ENCODE assay signal across 18 cellular contexts in the genomic region with DNA sequence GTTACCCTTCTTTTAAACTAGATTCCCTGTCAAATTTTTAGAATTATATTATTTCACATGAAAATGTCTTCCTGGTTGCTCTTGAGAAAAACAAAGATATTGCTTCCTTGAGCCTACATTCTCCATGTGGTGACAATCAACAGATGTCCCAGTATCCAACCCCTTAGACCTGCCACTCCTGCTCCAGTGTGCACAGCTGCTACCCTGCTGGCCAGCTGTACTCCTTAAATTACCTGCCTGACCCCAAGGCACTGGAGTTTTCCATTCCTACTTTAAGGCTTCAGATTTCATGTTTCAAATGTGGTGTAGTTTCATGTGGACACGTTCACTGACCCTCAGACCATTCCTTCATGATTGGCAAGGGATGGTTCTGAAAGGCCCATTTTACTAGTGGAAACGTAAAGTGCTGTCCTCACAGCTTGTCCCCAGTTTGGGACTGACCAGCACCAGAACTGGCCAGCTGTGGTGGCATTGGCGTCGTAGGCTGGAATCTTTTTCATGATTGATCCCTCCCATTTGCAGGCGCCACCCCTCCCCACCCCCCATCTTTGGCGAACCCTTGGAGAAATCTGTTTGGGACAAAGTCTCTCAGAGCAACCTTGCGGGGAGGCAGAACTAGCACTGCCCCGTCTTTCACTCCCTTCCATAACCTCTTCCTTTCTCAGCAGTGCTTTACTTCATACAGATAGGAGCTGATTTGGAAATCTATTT.
DNase-seq lines count a peak whose midpoint lies in the region; ATAC-seq, FAIRE-seq and TF ChIP-seq lines count a peak whose summit lies in the region.
"Had no signal": no experiment of that assay in that cellular context is flagged by ENCODE, and none has a peak within 500 bp of the region (broad histone marks: within the 10 kb centered on the region; RNA-seq: fewer than 3 reads in every experiment).

No MANE protein-coding gene starts in this region.

- H3K4ac ChIP-seq in H9 (ENCODE audit: low read depth, low read length) (no peak overlapping the region), mesenchymal stem cell (ENCODE audit: low read depth in 1 of 2, low read length in 2 of 2) (no peak overlapping the region)

- CTCF ChIA-PET in A549 (lab: Yijun Ruan, JAX): interaction anchor here (1.2 to 3.7 kb wide), 3 partner anchors 66 to 95 kb away, joined by 3 to 17 read pairs (median 4); no protein-coding TSS in a partner anchor

- no peak overlapping the region for H2BK20ac ChIP-seq in H9 (ENCODE audit: low read depth, low read length, poor library complexity, severe bottlenecking)

- no peak overlapping the region for H4K91ac ChIP-seq in H9 (ENCODE audit: insufficient read length, low read depth, low read length)
- H4K91ac ChIP-seq in mesenchymal stem cell (ENCODE audit: low read length): peak overlapping the region; percentile 46

- H2AFZ ChIP-seq in H9 (ENCODE audit: low read length): no peak overlapping the region
- H2AFZ ChIP-seq in mesenchymal stem cell (ENCODE audit: low read depth, low read length): no peak overlapping the region

- H4K5ac ChIP-seq in H9 (ENCODE audit: insufficient read length, low read depth, low read length): no peak overlapping the region

- no peak overlapping the region for H2BK12ac ChIP-seq in H9 (ENCODE audit: insufficient read length, low read depth, low read length)
- H2BK12ac ChIP-seq in mesenchymal stem cell (ENCODE audit: low read length in 2 of 2): no peak overlapping the region

- H3K36me3 ChIP-seq in RWPE2 (ENCODE audit: low read depth) (peaks cover 48% of the 10 kb centered on the region), mesenchymal stem cell (ENCODE audit: control insufficient read depth in 1 of 2, insufficient read depth in 2 of 2, low read depth in 1 of 2, low read length in 2 of 2) (peaks cover 13 to 66% of the 10 kb centered on the region in 2 experiments), esophagus squamous epithelium (peaks cover 0 to 59% (median 3%) of the 10 kb centered on the region in 3 donors)
- H3K36me3 ChIP-seq: colonic mucosa had no signal

- TF ChIP-seq CTCF in A549 (IDR thresholded peaks at IDR 0.05): no peak
- TF ChIP-seq CTCF in H9 (conservative IDR thresholded peaks at IDR 0.05): no peak
- no peak for TF ChIP-seq CTCF in RWPE2 (IDR thresholded peaks at IDR 0.05; ENCODE audit: poor library complexity, severe bottlenecking)
- no peak for TF ChIP-seq CTCF in esophagus squamous epithelium (IDR thresholded peaks at IDR 0.05)

- H3K56ac ChIP-seq in H9 (ENCODE audit: insufficient read length, low read depth, low read length): no peak overlapping the region

- H2BK15ac ChIP-seq in H9 (ENCODE audit: low read depth, low read length): no peak overlapping the region
- no peak overlapping the region for H2BK15ac ChIP-seq in mesenchymal stem cell (ENCODE audit: low read depth, poor library complexity, severe bottlenecking)

- H3K4me3 Mint-ChIP-seq in H9: no peak overlapping the region
- H3K4me3 Mint-ChIP-seq: activated CD8-positive, alpha-beta memory T cell treated with anti-CD3 and anti-CD28 coated beads, Interleukin-2, amount 10 ng/mL, durations not matched to agents 7 days and 5 days; memory B cell; T-helper 17 cell had no signal

- H3K27me3 ChIP-seq in H9 (ENCODE audit: insufficient read depth, low read length) (no peaks in the 10 kb centered on the region; the same call in 1 of the 2 replicates), RWPE2 (ENCODE audit: insufficient read depth, poor library complexity, severe bottlenecking) (no peaks in the 10 kb centered on the region), mesenchymal stem cell (ENCODE audit: control insufficient read depth in 1 of 2, insufficient read depth in 1 of 2, low read length in 2 of 2) (no peaks in the 10 kb centered on the region), esophagus squamous epithelium (no peaks in the 10 kb centered on the region)
- H3K27me3 ChIP-seq: colonic mucosa had no signal

- H3K9me3 ChIP-seq in A549 (no peaks in the 10 kb centered on the region), H9 (ENCODE audit: control insufficient read depth, low read depth, low read length) (no peaks in the 10 kb centered on the region), RWPE2 (ENCODE audit: severe bottlenecking) (no peaks in the 10 kb centered on the region), mesenchymal stem cell (ENCODE audit: control insufficient read depth, low read length) (no peaks in the 10 kb centered on the region), esophagus squamous epithelium (no peaks in the 10 kb centered on the region)
- H3K9me3 ChIP-seq: colonic mucosa, thoracic aorta had no signal

- H3K27ac ChIP-seq in A549 (peak overlapping the region; percentile 85 to 93), H9 (ENCODE audit: insufficient read length, low read depth, low read length) (no peak overlapping the region), RWPE2 (ENCODE audit: poor library complexity, severe bottlenecking) (peak overlapping the region; percentile 78), mesenchymal stem cell (ENCODE audit: low read length, poor library complexity, severe bottlenecking) (no peak overlapping the region), esophagus squamous epithelium (no peak overlapping the region)
- H3K27ac ChIP-seq: colonic mucosa had no signal

- TF ChIP-seq RAD21 in A549 (conservative IDR thresholded peaks at IDR 0.05 in 1 of 2, IDR thresholded peaks at IDR 0.05 in 1 of 2): no peak

- H3K79me2 ChIP-seq in H9 (ENCODE audit: insufficient read depth, low read length): peaks cover 4% of the 10 kb centered on the region; the same call in 1 of the 2 replicates

- ATAC-seq in A549 (0 out of 6 replicates have a peak, but pooled peaks of 1 of the 2 experiments have one; percentile 5), RWPE2 (ENCODE audit: low read depth) (no peak), Right ventricle myocardium superior (ENCODE audit: poor library complexity) (no peak)
- no peak for ATAC-seq in activated CD4-positive, CD25-positive, alpha-beta regulatory T cell treated with anti-CD3 and anti-CD28 coated beads, Interleukin-2, amount 50 U/mL, for 24 hours
- ATAC-seq: activated CD8-positive, alpha-beta memory T cell treated with anti-CD3 and anti-CD28 coated beads, Interleukin-2, amount 10 ng/mL, durations not matched to agents 7 days and 5 days; T-helper 17 cell had no signal

- no peak for FAIRE-seq in A549 (lab: Jason Lieb, UNC)

- no peak for DNase-seq in A549 (ENCODE audit: low read depth in 1 of 2, low spot score in 1 of 2)
- no peak for DNase-seq in H9
- no peak for DNase-seq in RWPE2 (ENCODE audit: low spot score)
- no peak for DNase-seq in mesenchymal stem cell
- no peak for DNase-seq in esophagus squamous epithelium (lab: John Stamatoyannopoulos, UW)
- DNase-seq in kidney glomerular epithelial cell (lab: John Stamatoyannopoulos, UW): no peak
- no peak for DNase-seq in Right ventricle myocardium superior
- DNase-seq: activated CD4-positive, alpha-beta T cell treated with anti-CD3 and anti-CD28 coated beads for 1 hour; activated CD8-positive, alpha-beta memory T cell treated with anti-CD3 and anti-CD28 coated beads, Interleukin-2, amount 10 ng/mL, durations not matched to agents 7 days and 5 days; aorta; colonic mucosa; nucleus accumbens; stimulated activated CD4-positive, alpha-beta T cell treated with anti-CD3 and anti-CD28 coated beads, Interleukin-4, amount 100 ng/mL, for 24 hours; stimulated activated CD8-positive, alpha-beta memory T cell treated with anti-CD3 and anti-CD28 coated beads, Interleukin-4, amount 100 ng/mL, for 48 hours; T-helper 17 cell had no signal

- no peak for TF ChIP-seq EP300 in A549 (IDR thresholded peaks at IDR 0.05)

- no peak overlapping the region for H3K4me3 ChIP-seq in A549
- no peak overlapping the region for H3K4me3 ChIP-seq in RWPE2 (ENCODE audit: severe bottlenecking)
- no peak overlapping the region for H3K4me3 ChIP-seq in mesenchymal stem cell (ENCODE audit: insufficient read depth in 1 of 2, low read depth in 1 of 2, low read length in 2 of 2)
- no peak overlapping the region for H3K4me3 ChIP-seq in esophagus squamous epithelium
- H3K4me3 ChIP-seq: colonic mucosa, thoracic aorta had no signal

- H2BK5ac ChIP-seq in H9 (ENCODE audit: insufficient read length, low read length): no peak overlapping the region
- no peak overlapping the region for H2BK5ac ChIP-seq in mesenchymal stem cell (ENCODE audit: low read depth, low read length, poor library complexity, severe bottlenecking)

- H3K36me3 Mint-ChIP-seq in H9 (ENCODE audit: insufficient read depth in 1 of 3, low read depth in 3 of 3): peaks cover 35 to 52% (median 48%) of the 10 kb centered on the region in 3 experiments; a peak in 6 of 7 replicates
- H3K36me3 Mint-ChIP-seq: activated CD8-positive, alpha-beta memory T cell treated with anti-CD3 and anti-CD28 coated beads, Interleukin-2, amount 10 ng/mL, durations not matched to agents 7 days and 5 days; memory B cell had no signal

- no peaks in the 10 kb centered on the region for H3K23me2 ChIP-seq in H9 (ENCODE audit: insufficient read length, low read depth, low read length, poor library complexity, severe bottlenecking)

- H3K27me3 Mint-ChIP-seq in H9 (ENCODE audit: low read depth): peaks cover 7% of the 10 kb centered on the region

- no peaks in the 10 kb centered on the region for H4K20me1 ChIP-seq in H9 (ENCODE audit: control insufficient read depth, insufficient read depth, insufficient read length)

- intact Hi-C loops in esophagus squamous epithelium (cut with DNase I): no loop called here
- intact Hi-C loops in Right ventricle myocardium superior (cut with DNase I): no loop called here

- H3T11ph ChIP-seq in H9 (ENCODE audit: low read length): no peak overlapping the region

- H3K79me1 ChIP-seq in H9 (ENCODE audit: insufficient read depth, low read depth, low read length, poor library complexity, severe bottlenecking) (no peaks in the 10 kb centered on the region), mesenchymal stem cell (replicated peaks; ENCODE audit: low read length, poor library complexity, severe bottlenecking) (peaks cover 7% of the 10 kb centered on the region)

- no peak overlapping the region for H3K9ac ChIP-seq in H9 (ENCODE audit: extremely low read depth, insufficient read length, low read length)
- H3K9ac ChIP-seq in mesenchymal stem cell (ENCODE audit: low read length): no peak overlapping the region

- WGBS in A549 (ENCODE audit: missing lambda C conversion rate): 90% methylated on average over 8 of the region's 8 CpGs
- no CpG with 5 or more reads among the region's 8 CpGs for WGBS in H9 (ENCODE audit: extremely low coverage, insufficient read length, low lambda C conversion rate)
- WGBS in mesenchymal stem cell: 94% methylated on average over 8 of the region's 8 CpGs
- WGBS in esophagus squamous epithelium, 2 donors: 87 to 88% methylated on average over 8 of the region's 8 CpGs

- peak overlapping the region in 2 of 3 experiments; percentile 7 to 57; a peak in 3 of 7 replicates for H3K27ac Mint-ChIP-seq in H9
- H3K27ac Mint-ChIP-seq: activated CD8-positive, alpha-beta memory T cell treated with anti-CD3 and anti-CD28 coated beads, Interleukin-2, amount 10 ng/mL, durations not matched to agents 7 days and 5 days; memory B cell; T-helper 17 cell had no signal

- H3K18ac ChIP-seq in H9 (ENCODE audit: insufficient read length, low read depth, low read length) (no peak overlapping the region), mesenchymal stem cell (ENCODE audit: low read depth in 1 of 2, low read length in 2 of 2) (no peak overlapping the region)

- POLR2A ChIA-PET in A549 (lab: Yijun Ruan, JAX): no interaction called here

- H3K9me3 Mint-ChIP-seq in H9: no peaks in the 10 kb centered on the region
- H3K9me3 Mint-ChIP-seq: memory B cell had no signal

- H3K14ac ChIP-seq in H9 (ENCODE audit: insufficient read depth, low read length) (no peak overlapping the region), mesenchymal stem cell (ENCODE audit: low read length in 2 of 2) (no peak overlapping the region)

- no peak overlapping the region for H2AK5ac ChIP-seq in H9 (ENCODE audit: insufficient read length, low read length)
- H2AK5ac ChIP-seq in mesenchymal stem cell (ENCODE audit: low read length, severe bottlenecking): peak overlapping the region; percentile 9

- H3K4me1 ChIP-seq in A549: peaks cover 78% of the 10 kb centered on the region
- H3K4me1 ChIP-seq in H9 (ENCODE audit: insufficient read depth, low read length): peaks cover 24% of the 10 kb centered on the region; the same call in 1 of the 2 replicates
- peaks cover 34% of the 10 kb centered on the region for H3K4me1 ChIP-seq in RWPE2 (ENCODE audit: insufficient read depth, poor library complexity, severe bottlenecking)
- H3K4me1 ChIP-seq in mesenchymal stem cell (ENCODE audit: control insufficient read depth, insufficient read depth, low read depth, low read length): peaks cover 28% of the 10 kb centered on the region
- peaks cover 0 to 41% (median 11%) of the 10 kb centered on the region in 3 donors for H3K4me1 ChIP-seq in esophagus squamous epithelium
- H3K4me1 ChIP-seq: colonic mucosa had no signal

- TF ChIP-seq POLR2A in A549 (IDR thresholded peaks at IDR 0.05; ENCODE audit: low read length): no peak
- no peak for TF ChIP-seq POLR2A in esophagus squamous epithelium (IDR thresholded peaks at IDR 0.05)

- H3K4me2 ChIP-seq in A549 (peak overlapping the region; percentile 75), H9 (ENCODE audit: insufficient read depth, insufficient read length, low read length) (no peak overlapping the region), mesenchymal stem cell (ENCODE audit: low read length, poor library complexity, severe bottlenecking) (no peak overlapping the region)

- H3K4me1 Mint-ChIP-seq in H9: peaks cover 51 to 63% of the 10 kb centered on the region in 2 experiments
- H3K4me1 Mint-ChIP-seq: activated CD8-positive, alpha-beta memory T cell treated with anti-CD3 and anti-CD28 coated beads, Interleukin-2, amount 10 ng/mL, durations not matched to agents 7 days and 5 days; memory B cell; T-helper 17 cell had no signal

- no peak overlapping the region for H2BK120ac ChIP-seq in H9 (ENCODE audit: low read depth, low read length, poor library complexity, severe bottlenecking)
- no peak overlapping the region for H2BK120ac ChIP-seq in mesenchymal stem cell (ENCODE audit: low read depth, low read length)

- H3K23ac ChIP-seq in H9 (ENCODE audit: insufficient read length, low read depth, low read length) (no peak overlapping the region), mesenchymal stem cell (ENCODE audit: low read length in 2 of 2) (no peak overlapping the region)

- H4K8ac ChIP-seq in H9 (replicated peaks; ENCODE audit: insufficient read length, low read depth, low read length) (no peak overlapping the region), mesenchymal stem cell (ENCODE audit: low read length) (no peak overlapping the region)

Comparison
In these comparisons a context has a peak if more than half of its experiments do, and no peak if none do; other contexts are left out.
1. H3K27ac ChIP-seq: peak in A549 (2 of 2) and RWPE2 (single experiment); none in H9 (single experiment), mesenchymal stem cell (single experiment) and esophagus squamous epithelium (0 of 4).